ENCODE assay signal across 21 cellular contexts in the genomic region with DNA sequence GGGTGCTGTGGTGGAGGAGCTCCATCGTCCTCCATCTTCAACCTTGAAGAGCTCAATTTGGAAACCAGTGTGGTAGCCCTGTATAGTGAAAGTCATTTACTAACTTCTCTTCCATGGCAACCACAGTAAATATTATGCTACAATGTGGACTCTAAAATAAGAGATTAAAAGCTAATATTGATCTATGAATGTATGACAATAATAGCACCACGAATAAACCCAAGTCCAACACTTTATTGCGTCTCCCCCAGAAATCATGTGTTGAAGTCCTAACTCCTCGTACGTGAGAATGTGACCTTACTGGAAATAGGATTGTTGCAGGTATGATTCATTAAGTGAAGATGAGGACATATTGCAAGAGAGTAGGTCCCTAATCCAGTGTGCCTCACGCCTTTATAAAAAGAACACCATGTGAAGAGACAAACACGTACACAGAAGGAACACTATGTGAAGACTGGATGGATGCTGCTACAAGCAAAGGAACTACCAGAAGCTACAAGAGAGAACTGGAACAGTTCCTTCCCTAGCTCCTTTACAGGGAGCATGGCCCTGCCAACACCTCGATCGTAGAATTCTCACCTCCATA.
"Had no signal": no experiment of that assay in that cellular context is flagged by ENCODE, and none has a peak within 500 bp of the region (broad histone marks: within the 10 kb centered on the region; RNA-seq: fewer than 3 reads in every experiment).

No MANE protein-coding gene starts in this region.

- DNase-seq: activated B cell treated with CpG ODN at 0.5 μM for 24 hours; activated CD4-positive, alpha-beta T cell treated with anti-CD3 and anti-CD28 coated beads for 36 hours; activated CD4-positive, alpha-beta T cell treated with anti-CD3 and anti-CD28 coated beads, Interleukin-2, amount 50 U/mL, for 4 hours; activated CD8-positive, alpha-beta memory T cell treated with anti-CD3 and anti-CD28 coated beads for 24 hours; activated CD8-positive, alpha-beta memory T cell treated with anti-CD3 and anti-CD28 coated beads, Interleukin-2, amount 50 U/mL, for 4 hours; activated naive CD4-positive, alpha-beta T cell; activated naive CD8-positive, alpha-beta T cell treated with anti-CD3 and anti-CD28 coated beads for 36 hours; activated T-cell treated with anti-CD3 and anti-CD28 coated beads, Interleukin-2, amount 50 U/mL, for 24 hours; amniotic stem cell; cerebellar nuclear complex; kidney glomerular epithelial cell; left ventricle myocardium superior; retina; stimulated activated CD4-positive, alpha-beta T cell treated with anti-CD3 and anti-CD28 coated beads, Interleukin-12 subunit alpha, Interleukin-12 subunit beta, amount 100 ng/mL, for 4 hours; stimulated activated CD4-positive, alpha-beta T cell treated with anti-CD3 and anti-CD28 coated beads, Interleukin-4, amount 100 ng/mL, for 4 hours; substantia nigra; T1000; tibial artery had no signal

- ATAC-seq: activated CD4-positive, alpha-beta T cell treated with anti-CD3 and anti-CD28 coated beads for 36 hours; activated T-helper 17 cell treated with anti-CD3 and anti-CD28 coated beads, Interleukin-2, amount 50 U/mL, for 72 hours; left ventricle myocardium superior had no signal

- H3K27me3 ChIP-seq: tibial artery had no signal

- H3K9me3 ChIP-seq: tibial artery had no signal

- H3K36me3 ChIP-seq: tibial artery had no signal

- H3K4me3 ChIP-seq: coronary artery, tibial artery had no signal

- H3K27ac ChIP-seq: coronary artery, epithelial cell of prostate had no signal
